ENCODE assay signal across 9 cellular contexts in the genomic region with DNA sequence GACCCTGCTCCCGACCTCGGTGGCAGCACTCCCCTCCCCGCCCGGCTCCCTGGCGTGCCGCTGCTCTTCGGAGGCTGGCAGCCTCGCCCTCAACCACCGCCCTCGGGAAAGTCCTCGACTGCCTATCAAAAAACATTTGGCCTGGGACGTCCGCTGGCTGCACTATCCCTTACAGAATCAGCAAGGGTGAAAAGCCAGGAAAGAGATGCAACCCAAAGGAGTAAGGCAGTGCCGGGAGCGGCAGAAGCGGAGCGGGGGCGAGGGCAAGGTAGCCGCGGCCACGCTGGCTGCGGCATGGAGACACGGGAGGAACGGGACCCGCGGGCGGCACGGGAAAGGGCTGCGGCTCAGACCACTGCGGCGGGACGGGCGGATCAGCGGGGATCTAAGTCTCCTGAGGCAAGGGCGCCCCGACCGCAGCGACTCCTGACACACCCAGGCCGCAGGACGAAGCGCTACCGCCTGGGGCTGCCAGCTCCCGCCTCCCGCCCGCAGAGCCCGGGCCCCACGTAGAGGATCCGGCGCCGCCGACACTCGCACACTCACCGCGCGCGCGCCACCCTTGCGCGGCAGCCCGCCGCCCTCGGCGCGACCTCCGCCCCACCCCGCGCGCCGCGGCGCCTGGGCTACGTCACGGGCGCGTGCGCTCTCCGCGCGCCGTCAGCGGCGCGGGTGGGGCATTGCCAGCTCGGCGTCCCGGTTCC. TPM values are rescaled to one million over a fixed set of nuclear protein-coding genes. Genes with fewer than 3 reads are reported as not detected.
DNase-seq lines count a peak whose midpoint lies in the region; ATAC-seq, FAIRE-seq and TF ChIP-seq lines count a peak whose summit lies in the region.
"Had no signal": no experiment of that assay in that cellular context is flagged by ENCODE, and none has a peak within 500 bp of the region (broad histone marks: within the 10 kb centered on the region; RNA-seq: fewer than 3 reads in every experiment).

A gene with protein sequence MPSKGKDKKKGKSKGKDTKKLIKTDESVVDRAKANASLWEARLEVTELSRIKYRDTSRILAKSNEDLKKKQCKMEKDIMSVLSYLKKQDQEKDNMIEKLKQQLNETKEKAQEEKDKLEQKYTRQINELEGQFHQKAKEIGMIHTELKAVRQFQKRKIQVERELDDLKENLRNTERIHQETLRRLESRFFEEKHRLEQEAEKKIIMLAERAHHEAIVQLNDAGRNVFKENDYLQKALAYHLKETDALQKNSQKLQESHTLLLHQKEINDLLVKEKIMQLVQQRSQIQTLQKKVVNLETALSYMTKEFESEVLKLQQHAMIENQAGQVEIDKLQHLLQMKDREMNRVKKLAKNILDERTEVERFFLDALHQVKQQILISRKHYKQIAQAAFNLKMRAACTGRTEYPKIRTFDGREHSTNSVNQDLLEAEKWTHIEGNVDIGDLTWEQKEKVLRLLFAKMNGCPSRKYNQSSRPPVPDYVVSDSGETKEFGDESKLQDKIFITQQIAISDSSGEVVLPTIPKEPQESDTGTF (plus strand): TSS at position 646 of the 704 bp plus-strand sequence. CDS start 130 bp downstream, outside the sequence.
A gene with protein sequence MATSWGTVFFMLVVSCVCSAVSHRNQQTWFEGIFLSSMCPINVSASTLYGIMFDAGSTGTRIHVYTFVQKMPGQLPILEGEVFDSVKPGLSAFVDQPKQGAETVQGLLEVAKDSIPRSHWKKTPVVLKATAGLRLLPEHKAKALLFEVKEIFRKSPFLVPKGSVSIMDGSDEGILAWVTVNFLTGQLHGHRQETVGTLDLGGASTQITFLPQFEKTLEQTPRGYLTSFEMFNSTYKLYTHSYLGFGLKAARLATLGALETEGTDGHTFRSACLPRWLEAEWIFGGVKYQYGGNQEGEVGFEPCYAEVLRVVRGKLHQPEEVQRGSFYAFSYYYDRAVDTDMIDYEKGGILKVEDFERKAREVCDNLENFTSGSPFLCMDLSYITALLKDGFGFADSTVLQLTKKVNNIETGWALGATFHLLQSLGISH (minus strand): TSS at position 585 of the 704 bp plus-strand sequence. CDS start 31,186 bp downstream, outside the sequence.

- no peak within 1 kb of the TSS for H3K4ac ChIP-seq in H1 (replicated peaks; ENCODE audit: insufficient read length, low read depth, low read length)

- H4K91ac ChIP-seq in H1 (replicated peaks; ENCODE audit: insufficient read length, low read length), result no peak within 1 kb of the TSS

- H3K23ac ChIP-seq in H1 (ENCODE audit: insufficient read length), result no peak within 1 kb of the TSS

- peaks cover 8% of the 10 kb centered on the region; the same call in 1 of the 2 replicates for H3K23me2 ChIP-seq in H1 (ENCODE audit: low read depth, low read length)

- 2% methylated on average over 69 of the region's 86 CpGs; no CpG with 5 or more reads in 1 of the 2 experiments for WGBS in H1 (ENCODE audit: extremely low coverage in 1 of 2, insufficient coverage in 1 of 2, insufficient read length in 1 of 2, insufficient replicate concordance in 2 of 2, low coverage in 1 of 2, low lambda C conversion rate in 2 of 2, missing lambda C conversion rate in 1 of 2), 2 experiments
- WGBS in mesodermal cell (ENCODE audit: insufficient coverage in 2 of 2), 2 experiments, result 0% methylated on average over 83 to 84 of the region's 86 CpGs

- peaks cover 6 to 22% (median 11%) of the 10 kb centered on the region in 4 donors for H3K4me1 Mint-ChIP-seq in CD4-positive, alpha-beta memory T cell
- peaks cover 20% of the 10 kb centered on the region for H3K4me1 Mint-ChIP-seq in activated CD8-positive, alpha-beta memory T cell treated with anti-CD3 and anti-CD28 coated beads, Interleukin-2, amount 10 ng/mL, durations not matched to agents 7 days and 5 days

- no peaks in the 10 kb centered on the region for H3K9me3 ChIP-seq in CD4-positive, alpha-beta memory T cell (ENCODE audit: control insufficient read depth in 1 of 2, low read length in 2 of 2)
- no peaks in the 10 kb centered on the region for H3K9me3 ChIP-seq in H1 (ENCODE audit: insufficient read depth in 2 of 2, low read depth in 1 of 2, low read length in 1 of 2)
- H3K9me3 ChIP-seq in mesodermal cell (ENCODE audit: control insufficient read depth, low read length), result no peaks in the 10 kb centered on the region

- peak within 1 kb of the TSS; percentile 94; the same call in 1 of the 2 replicates for H2AFZ ChIP-seq in H1 (ENCODE audit: low read length)

- H2BK15ac ChIP-seq in H1 (ENCODE audit: low read length), result 0 out of 2 replicates have a peak within 1 kb of the TSS, but pooled peaks have one; percentile 61

- H3K27me3 ChIP-seq in CD4-positive, alpha-beta memory T cell (ENCODE audit: insufficient read depth, low read length), result no peaks in the 10 kb centered on the region
- no peaks in the 10 kb centered on the region for H3K27me3 ChIP-seq in H1 (replicated peaks in 1 of 4; ENCODE audit: control insufficient read depth in 3 of 4, extremely low read depth in 1 of 4, insufficient read depth in 3 of 4, low read length in 3 of 4)

- intact Hi-C loops in CD4-positive, alpha-beta memory T cell (cut with micrococcal nuclease), result loop anchor here (1.0 to 2.0 kb wide), 4 partner anchors 65 to 528 kb away; a partner anchor contains a TSS

- H2BK120ac ChIP-seq in H1 (replicated peaks; ENCODE audit: low read depth, low read length), result no peak within 1 kb of the TSS

- POLR2A ChIA-PET in CD4-positive, alpha-beta memory T cell (lab: Charles Lee; ENCODE audit: partially characterized antibody), result interaction anchor here (0.6 to 1.8 kb wide), 16 partner anchors 26 to 744 kb away, joined by 3 to 9 read pairs (median 4); a partner anchor contains a TSS
- POLR2A ChIA-PET in H1 (lab: Charles Lee; ENCODE audit: partially characterized antibody), result interaction anchor here (1.1 kb wide), 1 partner anchor 69 kb away, joined by 3 read pairs; a partner anchor contains a TSS

- no peak within 1 kb of the TSS for H2BK20ac ChIP-seq in H1 (ENCODE audit: low read length)

- H3K14ac ChIP-seq in H1 (ENCODE audit: insufficient read length), result no peak within 1 kb of the TSS

- H3K27ac Mint-ChIP-seq in CD4-positive, alpha-beta memory T cell, result peak within 1 kb of the TSS; percentile 94 to 99 (median 99)
- peak within 1 kb of the TSS; percentile 96 for H3K27ac Mint-ChIP-seq in activated CD8-positive, alpha-beta memory T cell treated with anti-CD3 and anti-CD28 coated beads, Interleukin-2, amount 10 ng/mL, durations not matched to agents 7 days and 5 days

- peak within 1 kb of the TSS; percentile 82 to 84 for H3K4me2 ChIP-seq in H1 (ENCODE audit: insufficient read depth in 1 of 2, low read depth in 2 of 2, low read length in 2 of 2)

- peak in 1 of 2 experiments; percentile 43; a peak in 1 of 3 replicates for TF ChIP-seq POLR2A in H1 (IDR thresholded peaks at IDR 0.05; ENCODE audit: control extremely low read depth in 1 of 2, low read depth in 2 of 2, low read length in 2 of 2)

- CTCF ChIA-PET in CD4-positive, alpha-beta memory T cell (lab: Charles Lee; ENCODE audit: partially characterized antibody), result interaction anchor here (1.4 to 1.5 kb wide), 2 partner anchors 10 to 69 kb away, joined by 3 to 4 read pairs; a partner anchor contains a TSS
- CTCF ChIA-PET in activated CD8-positive, alpha-beta memory T cell treated with anti-CD3 and anti-CD28 coated beads, Interleukin-2, amount 10 ng/mL, durations not matched to agents 7 days and 5 days (lab: Charles Lee), result interaction anchor here (0.6 to 1.3 kb wide), 2 partner anchors 13 to 129 kb away, joined by 3 to 4 read pairs; no protein-coding TSS in a partner anchor
- CTCF ChIA-PET in H1 (lab: Charles Lee; ENCODE audit: partially characterized antibody), result interaction anchor here (0.9 kb wide), 2 partner anchors 12 to 20 kb away, joined by 3 read pairs; no protein-coding TSS in a partner anchor

- peak within 1 kb of the TSS; percentile 85 for H4K8ac ChIP-seq in H1 (ENCODE audit: extremely low read depth, insufficient read depth, low read length)

- peak within 1 kb of the TSS; percentile 92 for H3K27ac ChIP-seq in CD4-positive, alpha-beta memory T cell (ENCODE audit: low read depth, low read length)
- H3K27ac ChIP-seq in H1 (ENCODE audit: low read depth, low read length), result no peak within 1 kb of the TSS
- peak within 1 kb of the TSS; percentile 68 for H3K27ac ChIP-seq in mesodermal cell (ENCODE audit: low read depth, low read length, severe bottlenecking)

- no peak within 1 kb of the TSS for H2BK5ac ChIP-seq in H1 (ENCODE audit: low read depth, low read length)

- no peak within 1 kb of the TSS for H2AK5ac ChIP-seq in H1 (ENCODE audit: low read depth, low read length)

- no peak within 1 kb of the TSS for H2BK12ac ChIP-seq in H1 (ENCODE audit: low read depth, low read length)

- no peaks in the 10 kb centered on the region for H3K9me3 Mint-ChIP-seq in CD4-positive, alpha-beta memory T cell
- H3K9me3 Mint-ChIP-seq in activated CD8-positive, alpha-beta memory T cell treated with anti-CD3 and anti-CD28 coated beads, Interleukin-2, amount 10 ng/mL, durations not matched to agents 7 days and 5 days (ENCODE audit: low read depth), result no peaks in the 10 kb centered on the region

- H3K4me3 Mint-ChIP-seq in CD4-positive, alpha-beta memory T cell, result peak within 1 kb of the TSS; percentile 93 to 98 (median 94)
- H3K4me3 Mint-ChIP-seq in activated CD8-positive, alpha-beta memory T cell treated with anti-CD3 and anti-CD28 coated beads, Interleukin-2, amount 10 ng/mL, durations not matched to agents 7 days and 5 days, result peak within 1 kb of the TSS; percentile 87

- peaks cover 2 to 7% of the 10 kb centered on the region in 2 donors for H3K36me3 Mint-ChIP-seq in CD4-positive, alpha-beta memory T cell
- peaks cover 1% of the 10 kb centered on the region for H3K36me3 Mint-ChIP-seq in activated CD8-positive, alpha-beta memory T cell treated with anti-CD3 and anti-CD28 coated beads, Interleukin-2, amount 10 ng/mL, durations not matched to agents 7 days and 5 days

- H3K9ac ChIP-seq in H1 (replicated peaks in 1 of 4; ENCODE audit: extremely low read depth in 1 of 4, low read depth in 3 of 4, low read length in 3 of 4), result peak within 1 kb of the TSS; percentile 19 to 83 (median 57); a peak in 6 of 7 replicates

- peaks cover 12% of the 10 kb centered on the region for H3K4me1 ChIP-seq in CD4-positive, alpha-beta memory T cell (ENCODE audit: insufficient read depth, low read length)
- H3K4me1 ChIP-seq in H1 (replicated peaks in 1 of 4; ENCODE audit: control insufficient read depth in 3 of 4, insufficient read depth in 4 of 4, low read length in 3 of 4) (peaks cover 0 to 2% (median 0%) of the 10 kb centered on the region in 4 experiments; a peak in 1 of 7 replicates), mesodermal cell (ENCODE audit: control insufficient read depth, insufficient read depth, low read length, poor library complexity, severe bottlenecking) (no peaks in the 10 kb centered on the region)

- H3K79me1 ChIP-seq in H1 (ENCODE audit: low read depth, low read length), result no peaks in the 10 kb centered on the region

- peak; percentile 88 to 91 (median 91) for DNase-seq in CD4-positive, alpha-beta memory T cell
- DNase-seq in HS-27A (ENCODE audit: low read depth), result peak; percentile 47
- DNase-seq in NOMO-1 (lab: John Stamatoyannopoulos, UW; ENCODE audit: unreplicated experiment in 2 of 2), result peak; percentile 79 to 90
- DNase-seq in activated CD8-positive, alpha-beta memory T cell treated with anti-CD3 and anti-CD28 coated beads, Interleukin-2, amount 10 ng/mL, durations not matched to agents 7 days and 5 days, result peak; percentile 84
- DNase-seq in H1 (ENCODE audit: low read depth in 1 of 2, low spot score in 2 of 2), result peak; percentile 2 to 78
- DNase-seq in stimulated activated CD8-positive, alpha-beta memory T cell treated with anti-CD3 and anti-CD28 coated beads, Interleukin-15, amount 100 ng/mL, for 1 hour (ENCODE audit: low read depth), result peak; percentile 66

- no peak for TF ChIP-seq CTCF in H1 (IDR thresholded peaks at IDR 0.05; ENCODE audit: control extremely low read depth in 1 of 3, insufficient read depth in 1 of 3, low read depth in 1 of 3, low read length in 3 of 3)

- TF ChIP-seq RAD21 in H1 (IDR thresholded peaks at IDR 0.05 in 1 of 2, conservative IDR thresholded peaks at IDR 0.05 in 1 of 2; ENCODE audit: low read depth in 2 of 2, low read length in 2 of 2), result no peak

- H3K4me3 ChIP-seq in CD4-positive, alpha-beta memory T cell (ENCODE audit: low read length in 2 of 2), result peak within 1 kb of the TSS; percentile 87 to 94
- H3K4me3 ChIP-seq in H1 (ENCODE audit: extremely low read depth in 1 of 4, insufficient read depth in 2 of 4, low read depth in 3 of 4, low read length in 4 of 4) (peak within 1 kb of the TSS; percentile 83 to 94 (median 88)), mesodermal cell (ENCODE audit: extremely low read depth, insufficient read depth, low read length, poor library complexity, severe bottlenecking) (peak within 1 kb of the TSS; percentile 72)

- H3K36me3 ChIP-seq in CD4-positive, alpha-beta memory T cell (ENCODE audit: insufficient read depth, low read length), result no peaks in the 10 kb centered on the region
- no peaks in the 10 kb centered on the region for H3K36me3 ChIP-seq in H1 (ENCODE audit: control insufficient read depth in 2 of 4, insufficient read depth in 4 of 4, low read length in 3 of 4)
- H3K36me3 ChIP-seq in mesodermal cell (ENCODE audit: control insufficient read depth, insufficient read depth, low read length), result peaks cover 4% of the 10 kb centered on the region

- ATAC-seq in GM19467 (IDR thresholded peaks at IDR 0.05; ENCODE audit: unreplicated experiment), result peak; percentile 72
- peak; percentile 94 for ATAC-seq in activated CD8-positive, alpha-beta memory T cell treated with anti-CD3 and anti-CD28 coated beads, Interleukin-2, amount 10 ng/mL, durations not matched to agents 7 days and 5 days

- H3K18ac ChIP-seq in H1 (ENCODE audit: extremely low read depth, low read length), result no peak within 1 kb of the TSS; the same call in none of the 2 replicates

- H3K79me2 ChIP-seq in H1 (ENCODE audit: control insufficient read depth in 1 of 2, insufficient read depth in 2 of 2, low read length in 2 of 2), result no peaks in the 10 kb centered on the region

- no peak for TF ChIP-seq EP300 in H1 (IDR thresholded peaks at IDR 0.05; ENCODE audit: borderline replicate concordance in 1 of 2, low read depth in 2 of 2, low read length in 2 of 2)

- H3K27me3 Mint-ChIP-seq in CD4-positive, alpha-beta memory T cell, result no peaks in the 10 kb centered on the region
- H3K27me3 Mint-ChIP-seq in activated CD8-positive, alpha-beta memory T cell treated with anti-CD3 and anti-CD28 coated beads, Interleukin-2, amount 10 ng/mL, durations not matched to agents 7 days and 5 days, result no peaks in the 10 kb centered on the region

- FAIRE-seq in H1 (lab: Jason Lieb, UNC), result no peak
- FAIRE-seq: islet of Langerhans had no signal

- H4K5ac ChIP-seq in H1 (ENCODE audit: insufficient read length, low read depth, low read length), result no peak within 1 kb of the TSS

- no peak within 1 kb of the TSS for H3K56ac ChIP-seq in H1 (replicated peaks; ENCODE audit: insufficient read length, low read depth, low read length)

- no peaks in the 10 kb centered on the region for H4K20me1 ChIP-seq in H1 (replicated peaks in 1 of 2; ENCODE audit: control insufficient read depth in 1 of 2, insufficient read depth in 2 of 2, low read length in 2 of 2)

RNA-seq across cellular contexts. Expression of the first gene that starts in this region (rescaled TPM):
- 1 to 10 TPM; 2.6 TPM for total RNA-seq in CD4-positive, alpha-beta memory T cell
- polyA plus RNA-seq in CD4-positive, alpha-beta memory T cell, result 1 to 10 TPM; 1.8 to 2.4 TPM
- total RNA-seq in activated CD8-positive, alpha-beta memory T cell treated with anti-CD3 and anti-CD28 coated beads, Interleukin-2, amount 10 ng/mL, durations not matched to agents 7 days and 5 days, result 1 to 10 TPM in 1 of 2 experiments, under 1 TPM in 1; 0.87 to 1.1 TPM
- total RNA-seq in H1 (2021; fragmentation: NEBNext Ultra II Directional; extraction: Animal tissue kit (Norgen Biotek cat#: 25700)), result 0.42 and 0.60 TPM in 2 replicates
- polyA plus RNA-seq in H1 (2011; rRNA removed), result 0.13 and 0.26 TPM in 2 replicates
- 0.26 TPM for polyA plus RNA-seq in H1 (2011; cell fraction: cytosol; rRNA removed)
- polyA plus RNA-seq in H1 (2011; cell fraction: nucleus; rRNA removed), result 0.13 TPM
- 0.41 to 0.69 TPM (median 0.55 TPM) in 4 replicates for polyA plus RNA-seq in H1 (2012, experiment 1 of 2)
- 0.18 TPM for polyA plus RNA-seq in H1 (2012, experiment 2 of 2)
- polyA plus RNA-seq in H1 (2013, experiment 1 of 2), result 0.87 TPM
- polyA plus RNA-seq in H1 (2013, experiment 2 of 2), result 0.53 TPM
- 0.13 and 0.41 TPM in 2 replicates for polyA minus RNA-seq in H1 (2011; rRNA and poly(A)+ RNA removed)
- not detected for polyA minus RNA-seq in H1 (2011; cell fraction: cytosol; rRNA and poly(A)+ RNA removed)
- 1.1 TPM for polyA minus RNA-seq in H1 (2011; cell fraction: nucleus; rRNA and poly(A)+ RNA removed)
- 3.3 TPM for polyA plus RNA-seq in mesodermal cell (2013, experiment 1 of 2)
- polyA plus RNA-seq in mesodermal cell (2013, experiment 2 of 2), result 5.2 TPM

RNA-seq across cellular contexts. Expression of the second gene that starts in this region (rescaled TPM):
- total RNA-seq in CD4-positive, alpha-beta memory T cell, result 10 to 100 TPM; 15.0 to 16.2 TPM
- 1 to 10 TPM; 2.8 to 4.4 TPM for polyA plus RNA-seq in CD4-positive, alpha-beta memory T cell
- total RNA-seq in activated CD8-positive, alpha-beta memory T cell treated with anti-CD3 and anti-CD28 coated beads, Interleukin-2, amount 10 ng/mL, durations not matched to agents 7 days and 5 days, result 10 to 100 TPM; 13.1 to 18.4 TPM
- 4.8 and 6.5 TPM in 2 replicates for total RNA-seq in H1 (2021; fragmentation: NEBNext Ultra II Directional; extraction: Animal tissue kit (Norgen Biotek cat#: 25700))
- polyA plus RNA-seq in H1 (2011; rRNA removed), result 3.5 and 5.0 TPM in 2 replicates
- polyA plus RNA-seq in H1 (2011; cell fraction: cytosol; rRNA removed), result 4.8 TPM
- polyA plus RNA-seq in H1 (2011; cell fraction: nucleus; rRNA removed), result 7.6 TPM
- polyA plus RNA-seq in H1 (2012, experiment 1 of 2), result 3.5 to 5.2 TPM (median 4.1 TPM) in 4 replicates
- 0.79 TPM for polyA plus RNA-seq in H1 (2012, experiment 2 of 2)
- 6.1 TPM for polyA plus RNA-seq in H1 (2013, experiment 1 of 2)
- 5.2 TPM for polyA plus RNA-seq in H1 (2013, experiment 2 of 2)
- polyA minus RNA-seq in H1 (2011; rRNA and poly(A)+ RNA removed), result 5.0 and 7.4 TPM in 2 replicates
- polyA minus RNA-seq in H1 (2011; cell fraction: cytosol; rRNA and poly(A)+ RNA removed), result 2.1 TPM
- polyA minus RNA-seq in H1 (2011; cell fraction: nucleus; rRNA and poly(A)+ RNA removed), result 6.6 TPM
- 9.5 TPM for polyA plus RNA-seq in mesodermal cell (2013, experiment 1 of 2)
- polyA plus RNA-seq in mesodermal cell (2013, experiment 2 of 2), result 9.3 TPM

Comparison
In these comparisons a context has a peak if more than half of its experiments do, and no peak if none do; other contexts are left out.
1. DNase-seq: peak in every context shown above with its lines; median percentile 91 in CD4-positive, alpha-beta memory T cell; 84 in NOMO-1; 84 in activated CD8-positive, alpha-beta memory T cell treated with anti-CD3 and anti-CD28 coated beads, Interleukin-2, amount 10 ng/mL, durations not matched to agents 7 days and 5 days; 66 in stimulated activated CD8-positive, alpha-beta memory T cell treated with anti-CD3 and anti-CD28 coated beads, Interleukin-15, amount 100 ng/mL, for 1 hour; 47 in HS-27A; 40 in H1.